ENCODE assay signal across 14 cellular contexts in genomic region chr5:6236858-6237481, GRCh38.
DNase-seq lines count a peak whose midpoint lies in the region; ATAC-seq and TF ChIP-seq lines count a peak whose summit lies in the region.
"Had no signal": no experiment of that assay in that cellular context is flagged by ENCODE, and none has a peak within 500 bp of the region (broad histone marks: within the 10 kb centered on the region; RNA-seq: fewer than 3 reads in every experiment).

No MANE protein-coding gene starts in this region.

- peak; percentile 86 for ATAC-seq in GM18505 (IDR thresholded peaks at IDR 0.05; ENCODE audit: unreplicated experiment)
- peak; percentile 65 for ATAC-seq in GM21423 (IDR thresholded peaks at IDR 0.05; ENCODE audit: unreplicated experiment)
- peak; percentile 55 for ATAC-seq in HG03135 (IDR thresholded peaks at IDR 0.05; ENCODE audit: unreplicated experiment)
- no peak for ATAC-seq in CD4-positive, alpha-beta T cell (ENCODE audit: poor library complexity)
- ATAC-seq: stimulated activated effector memory CD8-positive, alpha-beta T cell treated with anti-CD3 and anti-CD28 coated beads, Interleukin-12 subunit alpha, Interleukin-12 subunit beta, amount 100 ng/mL, for 72 hours had no signal

- no peak for TF ChIP-seq POLR2A in GM18505 (IDR thresholded peaks at IDR 0.05; ENCODE audit: borderline replicate concordance, extremely low read depth, insufficient read depth, insufficient read length)

- H3K9me3 Mint-ChIP-seq in CD4-positive, alpha-beta T cell, result peaks cover 5% of the 10 kb centered on the region

- POLR2A ChIA-PET in CD4-positive, alpha-beta T cell (lab: Charles Lee), result no interaction called here

- CTCF ChIA-PET in CD4-positive, alpha-beta T cell (lab: Charles Lee), result no interaction called here

- no peak overlapping the region for H3K4me3 Mint-ChIP-seq in CD4-positive, alpha-beta T cell
- H3K4me3 Mint-ChIP-seq: stimulated activated effector memory CD8-positive, alpha-beta T cell treated with anti-CD3 and anti-CD28 coated beads, Interleukin-12 subunit alpha, Interleukin-12 subunit beta, amount 100 ng/mL, for 72 hours had no signal

- H3K9me3 ChIP-seq in CD4-positive, alpha-beta T cell (ENCODE audit: control insufficient read depth, low read length), result no peaks in the 10 kb centered on the region

- intact Hi-C loops in CD4-positive, alpha-beta T cell (cut with DNase I, micrococcal nuclease), result no loop called here

- H3K4me1 Mint-ChIP-seq in CD4-positive, alpha-beta T cell (ENCODE audit: low read depth), result no peaks in the 10 kb centered on the region
- H3K4me1 Mint-ChIP-seq: stimulated activated effector memory CD8-positive, alpha-beta T cell treated with anti-CD3 and anti-CD28 coated beads, Interleukin-12 subunit alpha, Interleukin-12 subunit beta, amount 100 ng/mL, for 72 hours had no signal

- peak overlapping the region; percentile 67 for H3K27ac ChIP-seq in epithelial cell of prostate
- no peak overlapping the region for H3K27ac ChIP-seq in CD4-positive, alpha-beta T cell (ENCODE audit: low read depth, low read length)
- H3K27ac ChIP-seq: ascending aorta had no signal

- no peak overlapping the region for H3K27ac Mint-ChIP-seq in CD4-positive, alpha-beta T cell
- H3K27ac Mint-ChIP-seq: stimulated activated effector memory CD8-positive, alpha-beta T cell treated with anti-CD3 and anti-CD28 coated beads, Interleukin-12 subunit alpha, Interleukin-12 subunit beta, amount 100 ng/mL, for 72 hours had no signal

- no peak for TF ChIP-seq CTCF in CD4-positive, alpha-beta T cell (IDR thresholded peaks at IDR 0.05)

- peaks cover 8% of the 10 kb centered on the region for H3K27me3 Mint-ChIP-seq in CD4-positive, alpha-beta T cell

- H3K27me3 ChIP-seq in CD4-positive, alpha-beta T cell (ENCODE audit: control insufficient read depth, insufficient read depth, low read length), result no peaks in the 10 kb centered on the region
- H3K27me3 ChIP-seq: ascending aorta had no signal

- no peak for DNase-seq in epithelial cell of prostate (ENCODE audit: low read depth, low spot score)
- DNase-seq in cortex of kidney (lab: John Stamatoyannopoulos, UW), result no peak
- no peak for DNase-seq in NCI-H524 treated with DMSO at 0.1 percent for 48 hours (lab: John Stamatoyannopoulos, UW)
- no peak for DNase-seq in Ammon's horn (ENCODE audit: low spot score)
- no peak for DNase-seq in CD4-positive, alpha-beta T cell
- DNase-seq: activated CD4-positive, alpha-beta T cell treated with anti-CD3 and anti-CD28 coated beads for 48 hours; DMS79 treated with DMSO at 0.1 percent for 48 hours; stimulated activated CD4-positive, alpha-beta T cell treated with anti-CD3 and anti-CD28 coated beads, Interleukin-2, amount 100 ng/mL, for 24 hours; T-helper 2 cell had no signal

- no peaks in the 10 kb centered on the region for H3K36me3 Mint-ChIP-seq in CD4-positive, alpha-beta T cell (ENCODE audit: low read depth)
- H3K36me3 Mint-ChIP-seq: stimulated activated effector memory CD8-positive, alpha-beta T cell treated with anti-CD3 and anti-CD28 coated beads, Interleukin-12 subunit alpha, Interleukin-12 subunit beta, amount 100 ng/mL, for 72 hours had no signal
